Comparison of ENCODE assay signal across 8 cellular contexts in genomic region chr7:43113622-43114450, GRCh38. TPM values are rescaled to one million over a fixed set of nuclear protein-coding genes. Genes with fewer than 3 reads are reported as not detected.
DNase-seq lines count a peak whose midpoint lies in the region; ATAC-seq, FAIRE-seq and TF ChIP-seq lines count a peak whose summit lies in the region.

No MANE protein-coding gene starts in this region.

- DNase-seq in AG04450 (ENCODE audit: low read depth, low spot score) (no peak), choroid plexus epithelial cell (ENCODE audit: low read depth) (no peak), body of pancreas (no peak), HK-2 (ENCODE audit: unreplicated experiment) (no peak), D721Med (ENCODE audit: insufficient read length, low spot score) (no peak), GM13976 (ENCODE audit: low spot score) (no peak)
- DNase-seq in naive thymus-derived CD8-positive, alpha-beta T cell = peak in 1 of 10 donors; percentile 44

- H3K27me3 ChIP-seq in AG04450 (ENCODE audit: control insufficient read depth, insufficient read depth, low read length) (peaks cover 54% of the 10 kb centered on the region), body of pancreas (peaks cover 0 to 4% of the 10 kb centered on the region in 2 donors)

- peaks cover 15% of the 10 kb centered on the region for H3K4me1 ChIP-seq in body of pancreas

- in situ Hi-C loops in GM13976 (cut with MboI; ENCODE audit: low sequenced_read_pairs, unreplicated experiment) = no loop called here

- peak overlapping the region; percentile 54 for H3K4me3 ChIP-seq in AG04450 (ENCODE audit: low read depth, low read length)
- H3K4me3 ChIP-seq in choroid plexus epithelial cell (ENCODE audit: low read depth, low read length) = peak overlapping the region; percentile 32
- no peak overlapping the region for H3K4me3 ChIP-seq in body of pancreas

- ATAC-seq in HG03432 (IDR thresholded peaks at IDR 0.05; ENCODE audit: unreplicated experiment) = peak; percentile 24
- no peak for ATAC-seq in naive thymus-derived CD8-positive, alpha-beta T cell
- no peak for ATAC-seq in body of pancreas

- WGBS in body of pancreas, 2 donors = 3 to 13% methylated on average over 13 to 36 of the region's 36 CpGs

- H3K27ac Mint-ChIP-seq in naive thymus-derived CD8-positive, alpha-beta T cell = no peak overlapping the region

- intact Hi-C loops in body of pancreas (cut with DNase I) = no loop called here

- no peak for FAIRE-seq in D721Med (lab: Jason Lieb, UNC)

- POLR2A ChIA-PET in AG04450 (lab: Yijun Ruan, JAX) = no interaction called here
- POLR2A ChIA-PET in naive thymus-derived CD8-positive, alpha-beta T cell (lab: Charles Lee) = no interaction called here

- H3K27ac ChIP-seq in AG04450 (ENCODE audit: low read depth, low read length) (no peak overlapping the region), body of pancreas (no peak overlapping the region)

- peaks cover 1 to 15% (median 11%) of the 10 kb centered on the region in 4 donors for H3K4me1 Mint-ChIP-seq in naive thymus-derived CD8-positive, alpha-beta T cell

- peak overlapping the region in 8 of 10 donors; percentile 23 to 59 (median 44) for H3K4me3 Mint-ChIP-seq in naive thymus-derived CD8-positive, alpha-beta T cell

- H3K36me3 Mint-ChIP-seq in naive thymus-derived CD8-positive, alpha-beta T cell = no peaks in the 10 kb centered on the region

- H3K9me3 Mint-ChIP-seq in naive thymus-derived CD8-positive, alpha-beta T cell = no peaks in the 10 kb centered on the region

- H3K9me3 ChIP-seq in AG04450 (ENCODE audit: control insufficient read depth, insufficient read depth, low read length) (no peaks in the 10 kb centered on the region), body of pancreas (no peaks in the 10 kb centered on the region)

- TF ChIP-seq CTCF in AG04450 (IDR thresholded peaks at IDR 0.05; ENCODE audit: low read depth, low read length) (no peak), choroid plexus epithelial cell (conservative IDR thresholded peaks at IDR 0.05; ENCODE audit: low read depth, low read length) (no peak), body of pancreas (IDR thresholded peaks at IDR 0.05) (no peak), D721Med (IDR thresholded peaks at IDR 0.05; ENCODE audit: insufficient read depth, missing control alignments) (no peak), GM13976 (IDR thresholded peaks at IDR 0.05; ENCODE audit: borderline replicate concordance, control extremely low read depth, extremely low read depth, insufficient read depth, missing control alignments) (no peak)

- H3K36me3 ChIP-seq in body of pancreas (replicated peaks in 1 of 2; ENCODE audit: insufficient read depth in 1 of 2, low read depth in 2 of 2) = no peaks in the 10 kb centered on the region

- peaks cover 51 to 84% (median 62%) of the 10 kb centered on the region in 5 donors for H3K27me3 Mint-ChIP-seq in naive thymus-derived CD8-positive, alpha-beta T cell

- TF ChIP-seq POLR2A in body of pancreas (IDR thresholded peaks at IDR 0.05) = no peak

- CTCF ChIA-PET in AG04450 (lab: Charles Lee) = interaction anchor here (1.0 kb wide), 1 partner anchor 341 kb away, joined by 3 read pairs; no protein-coding TSS in a partner anchor

RNA-seq across cellular contexts. Expression of gene HECW1, which starts 1.4 kb away (rescaled TPM):
- 2.6 and 3.2 TPM in 2 replicates for polyA plus RNA-seq in AG04450 (2011; rRNA removed)
- 3.2 and 4.1 TPM in 2 replicates for polyA minus RNA-seq in AG04450 (2011; rRNA and poly(A)+ RNA removed)
- total RNA-seq in naive thymus-derived CD8-positive, alpha-beta T cell = not detected
- polyA plus RNA-seq in naive thymus-derived CD8-positive, alpha-beta T cell = not detected
- under 1 TPM in 1 of 2 donors, not detected in 1; under 0.01 TPM for total RNA-seq in body of pancreas

Comparison
In these comparisons a context has a peak if more than half of its experiments do, and no peak if none do; other contexts are left out.
1. H3K4me3 ChIP-seq: peak in AG04450 (single experiment) and choroid plexus epithelial cell (single experiment); none in body of pancreas (0 of 2).